ENCODE assay signal across 1 cellular context in the genomic region with DNA sequence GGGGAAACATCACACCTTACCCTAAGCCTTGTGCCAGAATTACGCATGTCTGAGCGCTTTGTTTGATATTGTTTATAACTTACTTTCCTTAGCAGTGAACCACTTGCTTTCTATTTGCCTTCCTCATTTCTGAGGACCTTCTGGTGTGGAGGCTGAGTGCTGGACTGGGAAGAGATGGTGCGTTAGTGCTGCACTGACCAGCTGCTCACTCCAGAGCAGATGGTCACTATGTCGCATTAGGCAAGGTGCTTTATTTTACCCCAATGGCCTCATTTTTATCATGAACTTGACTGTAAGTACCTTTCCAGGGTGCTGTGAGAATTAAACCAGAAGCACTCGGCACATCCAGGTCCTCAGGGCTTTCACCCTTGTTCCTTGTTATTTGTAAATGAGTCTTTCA.
TF ChIP-seq lines count a peak whose summit lies in the region.

No MANE protein-coding gene starts in this region.

TF ChIP-seq in GM23338, 12 proteins besides CTCF, POLR2A, EP300 and RAD21 (continued from another document):
- TF ChIP-seq POLR2AphosphoS5 (IDR thresholded peaks at IDR 0.05; ENCODE audit: low read depth) (no peak), STAT1 (IDR thresholded peaks at IDR 0.05; ENCODE audit: unreplicated experiment) (no peak), NANOG (IDR thresholded peaks at IDR 0.05; ENCODE audit: borderline replicate concordance) (no peak), EZH2phosphoT487 (IDR thresholded peaks at IDR 0.05; ENCODE audit: unreplicated experiment) (no peak)
- TF ChIP-seq, protein P1, sequence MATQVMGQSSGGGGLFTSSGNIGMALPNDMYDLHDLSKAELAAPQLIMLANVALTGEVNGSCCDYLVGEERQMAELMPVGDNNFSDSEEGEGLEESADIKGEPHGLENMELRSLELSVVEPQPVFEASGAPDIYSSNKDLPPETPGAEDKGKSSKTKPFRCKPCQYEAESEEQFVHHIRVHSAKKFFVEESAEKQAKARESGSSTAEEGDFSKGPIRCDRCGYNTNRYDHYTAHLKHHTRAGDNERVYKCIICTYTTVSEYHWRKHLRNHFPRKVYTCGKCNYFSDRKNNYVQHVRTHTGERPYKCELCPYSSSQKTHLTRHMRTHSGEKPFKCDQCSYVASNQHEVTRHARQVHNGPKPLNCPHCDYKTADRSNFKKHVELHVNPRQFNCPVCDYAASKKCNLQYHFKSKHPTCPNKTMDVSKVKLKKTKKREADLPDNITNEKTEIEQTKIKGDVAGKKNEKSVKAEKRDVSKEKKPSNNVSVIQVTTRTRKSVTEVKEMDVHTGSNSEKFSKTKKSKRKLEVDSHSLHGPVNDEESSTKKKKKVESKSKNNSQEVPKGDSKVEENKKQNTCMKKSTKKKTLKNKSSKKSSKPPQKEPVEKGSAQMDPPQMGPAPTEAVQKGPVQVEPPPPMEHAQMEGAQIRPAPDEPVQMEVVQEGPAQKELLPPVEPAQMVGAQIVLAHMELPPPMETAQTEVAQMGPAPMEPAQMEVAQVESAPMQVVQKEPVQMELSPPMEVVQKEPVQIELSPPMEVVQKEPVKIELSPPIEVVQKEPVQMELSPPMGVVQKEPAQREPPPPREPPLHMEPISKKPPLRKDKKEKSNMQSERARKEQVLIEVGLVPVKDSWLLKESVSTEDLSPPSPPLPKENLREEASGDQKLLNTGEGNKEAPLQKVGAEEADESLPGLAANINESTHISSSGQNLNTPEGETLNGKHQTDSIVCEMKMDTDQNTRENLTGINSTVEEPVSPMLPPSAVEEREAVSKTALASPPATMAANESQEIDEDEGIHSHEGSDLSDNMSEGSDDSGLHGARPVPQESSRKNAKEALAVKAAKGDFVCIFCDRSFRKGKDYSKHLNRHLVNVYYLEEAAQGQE (IDR thresholded peaks at IDR 0.05; ENCODE audit: unreplicated experiment) = no peak
TF ChIP-seq in GM23338: peak in this region for 0.
